In the genomic region with DNA sequence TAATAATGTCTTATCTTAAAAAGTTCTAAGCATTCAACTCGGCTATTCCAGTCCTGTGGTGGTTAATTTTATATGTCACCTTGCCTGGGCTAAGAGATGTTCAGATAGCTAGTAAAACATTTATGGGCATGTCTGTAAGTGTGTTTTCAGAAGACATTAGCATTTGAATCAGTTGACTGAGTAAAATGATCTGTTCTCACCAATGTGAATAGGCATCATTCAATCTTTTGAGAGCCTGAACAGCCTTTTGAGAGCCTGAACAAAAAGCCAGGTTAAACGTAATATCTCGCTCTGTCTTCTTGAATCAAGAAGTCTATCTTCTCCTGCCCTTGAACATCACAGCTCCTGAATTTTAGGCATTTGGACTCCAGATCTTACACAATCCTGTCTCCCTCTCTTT, we compare ENCODE assay signal across 25 cellular contexts.
"Had no signal": no experiment of that assay in that cellular context is flagged by ENCODE, and none has a peak within 500 bp of the region (broad histone marks: within the 10 kb centered on the region; RNA-seq: fewer than 3 reads in every experiment).

No MANE protein-coding gene starts in this region.

- DNase-seq: activated CD4-positive, alpha-beta T cell treated with anti-CD3 and anti-CD28 coated beads for 1 hour; activated CD4-positive, alpha-beta T cell treated with anti-CD3 and anti-CD28 coated beads, Interleukin-2, amount 50 U/mL, for 1 hour; activated CD8-positive, alpha-beta T cell treated with anti-CD3 and anti-CD28 coated beads, Interleukin-2, amount 10 ng/mL, durations not matched to agents 7 days and 5 days; activated gamma-delta T cell; activated naive CD4-positive, alpha-beta T cell treated with anti-CD3 and anti-CD28 coated beads, Interleukin-2, amount 50 U/mL, for 16 hours; activated naive CD8-positive, alpha-beta T cell treated with anti-CD3 and anti-CD28 coated beads, Interleukin-2, amount 50 U/mL, for 24 hours; anterior cingulate cortex; effector CD4-positive, alpha-beta T cell; erythroblast; foreskin fibroblast; heart right ventricle; islet precursor cell; left cardiac atrium; pancreas; right lobe of liver; stimulated activated CD4-positive, alpha-beta T cell treated with anti-CD3 and anti-CD28 coated beads, Interleukin-1b, Interleukin-23, amount 100 ng/mL, for 48 hours; stomach; transverse colon; uterus had no signal

- H3K4me3 Mint-ChIP-seq: activated CD8-positive, alpha-beta T cell treated with anti-CD3 and anti-CD28 coated beads, Interleukin-2, amount 10 ng/mL, durations not matched to agents 7 days and 5 days; activated naive CD8-positive, alpha-beta T cell treated with anti-CD3 and anti-CD28 coated beads, Interleukin-2, amount 50 U/mL, for 24 hours; activated T-helper 1 cell treated with anti-CD3 and anti-CD28 coated beads, Interleukin-12 subunit alpha, Interleukin-12 subunit beta, Interleukin-2, Interleukin-4 antibody, amounts not matched to agents 30 ng/mL and 10 ng/mL and 1 ng/mL, durations not matched to agents 14 hours and 24 hours and 36 hours; brain; dendritic cell treated with granulocyte-macrophage colony-stimulating factor and Interleukin-4, amounts not matched to agents 40 ng/mL and 50 ng/mL, for 4 days; natural killer cell treated with Interleukin-12 subunit alpha and Interleukin-12 subunit beta and Interleukin-15 and Interleukin-18, amount 100 ng/mL, for 72 hours; stimulated activated effector memory CD8-positive, alpha-beta T cell treated with anti-CD3 and anti-CD28 coated beads, Interleukin-12 subunit alpha, Interleukin-12 subunit beta, amount 100 ng/mL, for 72 hours had no signal

- H3K27me3 ChIP-seq: heart right ventricle, pancreas, right lobe of liver, stomach, transverse colon, uterus had no signal

- H3K9me3 ChIP-seq: pancreas, right lobe of liver, stomach, transverse colon, uterus had no signal

- H3K9me3 Mint-ChIP-seq: brain; dendritic cell treated with granulocyte-macrophage colony-stimulating factor and Interleukin-4, amounts not matched to agents 40 ng/mL and 50 ng/mL, for 4 days had no signal

- H3K4me3 ChIP-seq: heart right ventricle, pancreas, right lobe of liver, skin epidermis, stomach, transverse colon, uterus had no signal

- H3K27ac Mint-ChIP-seq: activated CD8-positive, alpha-beta T cell treated with anti-CD3 and anti-CD28 coated beads, Interleukin-2, amount 10 ng/mL, durations not matched to agents 7 days and 5 days; activated naive CD8-positive, alpha-beta T cell treated with anti-CD3 and anti-CD28 coated beads, Interleukin-2, amount 50 U/mL, for 24 hours; activated T-helper 1 cell treated with anti-CD3 and anti-CD28 coated beads, Interleukin-12 subunit alpha, Interleukin-12 subunit beta, Interleukin-2, Interleukin-4 antibody, amounts not matched to agents 30 ng/mL and 10 ng/mL and 1 ng/mL, durations not matched to agents 14 hours and 24 hours and 36 hours; brain; dendritic cell treated with granulocyte-macrophage colony-stimulating factor and Interleukin-4, amounts not matched to agents 40 ng/mL and 50 ng/mL, for 4 days; natural killer cell treated with Interleukin-12 subunit alpha and Interleukin-12 subunit beta and Interleukin-15 and Interleukin-18, amount 100 ng/mL, for 72 hours; stimulated activated effector memory CD8-positive, alpha-beta T cell treated with anti-CD3 and anti-CD28 coated beads, Interleukin-12 subunit alpha, Interleukin-12 subunit beta, amount 100 ng/mL, for 72 hours had no signal

- H3K27me3 Mint-ChIP-seq: activated naive CD8-positive, alpha-beta T cell treated with anti-CD3 and anti-CD28 coated beads, Interleukin-2, amount 50 U/mL, for 24 hours; brain; dendritic cell treated with granulocyte-macrophage colony-stimulating factor and Interleukin-4, amounts not matched to agents 40 ng/mL and 50 ng/mL, for 4 days; natural killer cell treated with Interleukin-12 subunit alpha and Interleukin-12 subunit beta and Interleukin-15 and Interleukin-18, amount 100 ng/mL, for 72 hours had no signal

- H3K4me1 Mint-ChIP-seq: activated naive CD8-positive, alpha-beta T cell treated with anti-CD3 and anti-CD28 coated beads, Interleukin-2, amount 50 U/mL, for 24 hours; brain; stimulated activated effector memory CD8-positive, alpha-beta T cell treated with anti-CD3 and anti-CD28 coated beads, Interleukin-12 subunit alpha, Interleukin-12 subunit beta, amount 100 ng/mL, for 72 hours had no signal

- ATAC-seq: activated CD8-positive, alpha-beta T cell treated with anti-CD3 and anti-CD28 coated beads, Interleukin-2, amount 10 ng/mL, durations not matched to agents 7 days and 5 days; activated naive CD8-positive, alpha-beta T cell treated with anti-CD3 and anti-CD28 coated beads, Interleukin-2, amount 50 U/mL, for 24 hours; heart right ventricle; left cardiac atrium; natural killer cell treated with Interleukin-12 subunit alpha and Interleukin-12 subunit beta and Interleukin-15 and Interleukin-18, amount 100 ng/mL, for 72 hours; pancreas; right lobe of liver; stimulated activated effector memory CD8-positive, alpha-beta T cell treated with anti-CD3 and anti-CD28 coated beads, Interleukin-12 subunit alpha, Interleukin-12 subunit beta, amount 100 ng/mL, for 72 hours had no signal

- H3K27ac ChIP-seq: heart right ventricle, pancreas, right lobe of liver, skin epidermis, stomach, transverse colon, uterus had no signal

- H3K36me3 ChIP-seq: heart right ventricle, pancreas, right lobe of liver, stomach, transverse colon, uterus had no signal

- H3K36me3 Mint-ChIP-seq: brain; natural killer cell treated with Interleukin-12 subunit alpha and Interleukin-12 subunit beta and Interleukin-15 and Interleukin-18, amount 100 ng/mL, for 72 hours; stimulated activated effector memory CD8-positive, alpha-beta T cell treated with anti-CD3 and anti-CD28 coated beads, Interleukin-12 subunit alpha, Interleukin-12 subunit beta, amount 100 ng/mL, for 72 hours had no signal

- H3K4me1 ChIP-seq: heart right ventricle, pancreas, right lobe of liver, stomach, transverse colon, uterus had no signal
